8 cellular contexts compared by ENCODE assay signal in genomic region chr10:63866075-63866746, GRCh38.
DNase-seq lines count a peak whose midpoint lies in the region; ATAC-seq and TF ChIP-seq lines count a peak whose summit lies in the region.

No MANE protein-coding gene starts in this region.

- RAD21 ChIA-PET in HCT116 (lab: Charles Lee; ENCODE audit: low non-redundant PET in 1 of 2, low total read pairs in 2 of 2, uncharacterized antibody in 2 of 2, unreplicated experiment in 2 of 2) = interaction anchor here (1.0 to 1.8 kb wide), 2 partner anchors 111 kb away, joined by 6 to 7 read pairs; no protein-coding TSS in a partner anchor

- POLR2A ChIA-PET in HCT116 (lab: Charles Lee) = interaction anchor here (1.0 kb wide), 1 partner anchor 111 kb away, joined by 5 read pairs; no protein-coding TSS in a partner anchor

- ATAC-seq in Right ventricle myocardium inferior = peak; percentile 60
- peak; percentile 95 for ATAC-seq in HCT116
- peak; percentile 75 for ATAC-seq in body of pancreas

- H3K27me3 ChIP-seq in HCT116 (ENCODE audit: insufficient read depth, low read length) = no peaks in the 10 kb centered on the region
- H3K27me3 ChIP-seq in body of pancreas = no peaks in the 10 kb centered on the region

- BruUV-seq in HCT116 (replicated peaks; lab: Mats Ljungman, UMichigan) = no TSS peak

- no peak overlapping the region for H3K9ac ChIP-seq in HCT116 (ENCODE audit: low read length)

- CTCF ChIA-PET in HCT116 (lab: Charles Lee) = interaction anchor here (0.5 to 2.7 kb wide), 32 partner anchors 11 to 1048 kb away, joined by 3 to 90 read pairs (median 4); no protein-coding TSS in a partner anchor

- H3K27ac ChIP-seq in HCT116 (ENCODE audit: low read depth, low read length) (no peak overlapping the region), body of pancreas (no peak overlapping the region)

- TF ChIP-seq RAD21 in HCT116 (IDR thresholded peaks at IDR 0.05; ENCODE audit: low read depth) = peak; percentile 76

- H2AFZ ChIP-seq in HCT116 (ENCODE audit: low read depth, low read length, poor library complexity, severe bottlenecking) = peak overlapping the region; percentile 90

- H3K4me1 ChIP-seq in HCT116 (ENCODE audit: control insufficient read depth in 1 of 2, insufficient read depth in 2 of 2, low read length in 2 of 2) (peaks cover 8 to 14% of the 10 kb centered on the region in 2 experiments; a peak in 3 of 4 replicates), body of pancreas (peaks cover 5% of the 10 kb centered on the region)

- H3K9me3 ChIP-seq in HCT116 (ENCODE audit: control insufficient read depth in 1 of 2, insufficient read depth in 1 of 2, low read depth in 1 of 2, low read length in 2 of 2) (no peaks in the 10 kb centered on the region), body of pancreas (no peaks in the 10 kb centered on the region)

- peak overlapping the region; percentile 67 for H3K4me2 ChIP-seq in HCT116 (ENCODE audit: low read length)

- no peaks in the 10 kb centered on the region for H3K79me2 ChIP-seq in HCT116 (ENCODE audit: insufficient read depth, low read length)

- H3K4me3 ChIP-seq in HCT116 (replicated peaks in 1 of 2; ENCODE audit: low read depth in 1 of 2, low read length in 2 of 2) (peak overlapping the region in 1 of 2 experiments; percentile 25; a peak in 3 of 4 replicates), body of pancreas (no peak overlapping the region)

- DNase-seq in Right ventricle myocardium inferior (ENCODE audit: missing footprints) (no peak), cardiac septum (ENCODE audit: low spot score) (no peak), HCT116 (ENCODE audit: low read depth, low spot score) (peak; percentile 56), LHCN-M2 (ENCODE audit: low read depth) (peak; percentile 48), T-helper 1 cell (peak in 3 of 5 donors; percentile 4 to 20 (median 8)), body of pancreas (peak; percentile 16 to 53 (median 45)), iPS-NIHi7 (ENCODE audit: extremely low spot score) (peak; percentile 94)
- peak; percentile 7 to 31 for DNase-seq in stimulated activated CD4-positive, alpha-beta T cell treated with anti-CD3 and anti-CD28 coated beads, Interleukin-12 subunit alpha, Interleukin-12 subunit beta, amount 100 ng/mL, for 24 hours (ENCODE audit: low read depth in 2 of 2)

- H3K36me3 ChIP-seq in HCT116 (ENCODE audit: control insufficient read depth in 1 of 2, insufficient read depth in 2 of 2, low read length in 2 of 2) = no peaks in the 10 kb centered on the region
- H3K36me3 ChIP-seq in body of pancreas (replicated peaks in 1 of 2; ENCODE audit: insufficient read depth in 1 of 2, low read depth in 2 of 2) = no peaks in the 10 kb centered on the region

- H4K20me1 ChIP-seq in HCT116 (ENCODE audit: insufficient read depth) = no peaks in the 10 kb centered on the region

- intact Hi-C loops in Right ventricle myocardium inferior (cut with DNase I) (no loop called here), cardiac septum (cut with DNase I) (no loop called here), HCT116 (cut with micrococcal nuclease) (loop anchor here (1.0 kb wide), 1 partner anchor 175 kb away; no protein-coding TSS in a partner anchor), body of pancreas (cut with DNase I) (no loop called here)

- TF ChIP-seq POLR2A in HCT116 (IDR thresholded peaks at IDR 0.05; ENCODE audit: borderline replicate concordance, extremely low read depth, insufficient read depth, insufficient read length) (no peak), body of pancreas (IDR thresholded peaks at IDR 0.05) (no peak)

- WGBS in body of pancreas, 2 donors = 6% methylated on average over 16 of the region's 16 CpGs

- TF ChIP-seq CTCF in HCT116 (IDR thresholded peaks at IDR 0.05 in 2 of 3, conservative IDR thresholded peaks at IDR 0.05 in 1 of 3; ENCODE audit: borderline replicate concordance in 1 of 3, insufficient read depth in 1 of 3, low read depth in 2 of 3, low read length in 2 of 3) = peak; percentile 63 to 89 (median 86)
- peak; percentile 56 to 83 (median 69) for TF ChIP-seq CTCF in body of pancreas (IDR thresholded peaks at IDR 0.05)

- H3K9me2 ChIP-seq in HCT116 (ENCODE audit: insufficient read depth) = no peaks in the 10 kb centered on the region

TF ChIP-seq in HCT116, 20 proteins besides CTCF, POLR2A, EP300 and RAD21:
- no peak for TF ChIP-seq FOSL1 (IDR thresholded peaks at IDR 0.05; ENCODE audit: low read depth)
- no peak for TF ChIP-seq POLR2AphosphoS5 (IDR thresholded peaks at IDR 0.05; ENCODE audit: low read depth, low read length)
- no peak for TF ChIP-seq EZH2 (IDR thresholded peaks at IDR 0.05)
- TF ChIP-seq EZH2phosphoT487 (IDR thresholded peaks at IDR 0.05; ENCODE audit: borderline replicate concordance) = no peak
- no peak for TF ChIP-seq MAX (IDR thresholded peaks at IDR 0.05)
- no peak for TF ChIP-seq SIN3A (IDR thresholded peaks at IDR 0.05; ENCODE audit: low read depth)
- TF ChIP-seq JUND (IDR thresholded peaks at IDR 0.05) = no peak
TF ChIP-seq in HCT116: peak in this region for 0.

Comparison
In these comparisons a context has a peak if more than half of its experiments do, and no peak if none do; other contexts are left out.
1. DNase-seq: peak in HCT116 (single experiment), LHCN-M2 (single experiment), T-helper 1 cell (3 of 5), body of pancreas (4 of 4), iPS-NIHi7 (single experiment) and stimulated activated CD4-positive, alpha-beta T cell treated with anti-CD3 and anti-CD28 coated beads, Interleukin-12 subunit alpha, Interleukin-12 subunit beta, amount 100 ng/mL, for 24 hours (2 of 2); none in Right ventricle myocardium inferior (single experiment) and cardiac septum (single experiment).
2. Peak in every context shown above with its lines, with median percentiles within 50 percentile points of each other: ATAC-seq.